ENCODE assay signal across 15 cellular contexts in genomic region chr2:241068136-241068941, GRCh38.
"Had no signal": no experiment of that assay in that cellular context is flagged by ENCODE, and none has a peak within 500 bp of the region (broad histone marks: within the 10 kb centered on the region; RNA-seq: fewer than 3 reads in every experiment).

No MANE protein-coding gene starts in this region.

- H3K27ac ChIP-seq: adrenal gland, breast epithelium, left lung had no signal

- H3K9me3 ChIP-seq: adrenal gland, breast epithelium, left lung had no signal

- H3K36me3 Mint-ChIP-seq: activated naive CD4-positive, alpha-beta T cell treated with anti-CD3 and anti-CD28 coated beads, Interleukin-2, amount 50 U/mL, for 72 hours had no signal

- H3K27me3 ChIP-seq: adrenal gland, breast epithelium had no signal

- H3K4me3 ChIP-seq: adrenal gland, breast epithelium, left lung had no signal

- H3K4me1 ChIP-seq: breast epithelium had no signal

- ATAC-seq: activated naive CD4-positive, alpha-beta T cell treated with anti-CD3 and anti-CD28 coated beads, Interleukin-2, amount 50 U/mL, for 72 hours; esophagus mucosa; left lung; sciatic nerve; stimulated activated memory B cell treated with anti-CD40 and anti-IgM and Interleukin-4, amounts not matched to agents 10 μg/mL and 1 μg/mL and 100 μg/mL, for 72 hours had no signal

- H3K4me3 Mint-ChIP-seq: activated CD4-positive, alpha-beta T cell treated with anti-CD3 and anti-CD28 coated beads, Interleukin-2, amount 10 ng/mL, durations not matched to agents 7 days and 5 days; activated T-helper 1 cell treated with anti-CD3 and anti-CD28 coated beads, Interleukin-12 subunit alpha, Interleukin-12 subunit beta, Interleukin-2, Interleukin-4 antibody, amounts not matched to agents 30 ng/mL and 10 ng/mL and 1 ng/mL, durations not matched to agents 14 hours and 24 hours and 36 hours; stimulated activated memory B cell treated with anti-CD40 and anti-IgM and Interleukin-4, amounts not matched to agents 10 μg/mL and 1 μg/mL and 100 μg/mL, for 72 hours had no signal

- H3K9me3 Mint-ChIP-seq: activated CD4-positive, alpha-beta T cell treated with anti-CD3 and anti-CD28 coated beads, Interleukin-2, amount 10 ng/mL, durations not matched to agents 7 days and 5 days; activated naive CD4-positive, alpha-beta T cell treated with anti-CD3 and anti-CD28 coated beads, Interleukin-2, amount 50 U/mL, for 72 hours; activated T-helper 1 cell treated with anti-CD3 and anti-CD28 coated beads, Interleukin-12 subunit alpha, Interleukin-12 subunit beta, Interleukin-2, Interleukin-4 antibody, amounts not matched to agents 30 ng/mL and 10 ng/mL and 1 ng/mL, durations not matched to agents 14 hours and 24 hours and 36 hours; stimulated activated memory B cell treated with anti-CD40 and anti-IgM and Interleukin-4, amounts not matched to agents 10 μg/mL and 1 μg/mL and 100 μg/mL, for 72 hours had no signal

- DNase-seq: activated CD4-positive, alpha-beta T cell treated with anti-CD3 and anti-CD28 coated beads, Interleukin-2, amount 10 ng/mL, durations not matched to agents 7 days and 5 days; activated CD4-positive, CD25-positive, alpha-beta regulatory T cell; activated gamma-delta T cell treated with Interleukin-2 at 50 U/mL for 16 hours; activated T-cell treated with anti-CD3 and anti-CD28 coated beads for 4 hours; effector CD4-positive, alpha-beta T cell; left lung; stimulated activated CD4-positive, alpha-beta T cell treated with anti-CD3 and anti-CD28 coated beads, Interleukin-4, amount 100 ng/mL, for 24 hours; T1000 had no signal

- H3K27ac Mint-ChIP-seq: activated CD4-positive, alpha-beta T cell treated with anti-CD3 and anti-CD28 coated beads, Interleukin-2, amount 10 ng/mL, durations not matched to agents 7 days and 5 days; activated naive CD4-positive, alpha-beta T cell treated with anti-CD3 and anti-CD28 coated beads, Interleukin-2, amount 50 U/mL, for 72 hours; activated T-helper 1 cell treated with anti-CD3 and anti-CD28 coated beads, Interleukin-12 subunit alpha, Interleukin-12 subunit beta, Interleukin-2, Interleukin-4 antibody, amounts not matched to agents 30 ng/mL and 10 ng/mL and 1 ng/mL, durations not matched to agents 14 hours and 24 hours and 36 hours; stimulated activated memory B cell treated with anti-CD40 and anti-IgM and Interleukin-4, amounts not matched to agents 10 μg/mL and 1 μg/mL and 100 μg/mL, for 72 hours had no signal

- H3K36me3 ChIP-seq: adrenal gland, breast epithelium had no signal

- H3K27me3 Mint-ChIP-seq: activated CD4-positive, alpha-beta T cell treated with anti-CD3 and anti-CD28 coated beads, Interleukin-2, amount 10 ng/mL, durations not matched to agents 7 days and 5 days; stimulated activated memory B cell treated with anti-CD40 and anti-IgM and Interleukin-4, amounts not matched to agents 10 μg/mL and 1 μg/mL and 100 μg/mL, for 72 hours had no signal
